Comparison of ENCODE assay signal across 8 cellular contexts in the genomic region with DNA sequence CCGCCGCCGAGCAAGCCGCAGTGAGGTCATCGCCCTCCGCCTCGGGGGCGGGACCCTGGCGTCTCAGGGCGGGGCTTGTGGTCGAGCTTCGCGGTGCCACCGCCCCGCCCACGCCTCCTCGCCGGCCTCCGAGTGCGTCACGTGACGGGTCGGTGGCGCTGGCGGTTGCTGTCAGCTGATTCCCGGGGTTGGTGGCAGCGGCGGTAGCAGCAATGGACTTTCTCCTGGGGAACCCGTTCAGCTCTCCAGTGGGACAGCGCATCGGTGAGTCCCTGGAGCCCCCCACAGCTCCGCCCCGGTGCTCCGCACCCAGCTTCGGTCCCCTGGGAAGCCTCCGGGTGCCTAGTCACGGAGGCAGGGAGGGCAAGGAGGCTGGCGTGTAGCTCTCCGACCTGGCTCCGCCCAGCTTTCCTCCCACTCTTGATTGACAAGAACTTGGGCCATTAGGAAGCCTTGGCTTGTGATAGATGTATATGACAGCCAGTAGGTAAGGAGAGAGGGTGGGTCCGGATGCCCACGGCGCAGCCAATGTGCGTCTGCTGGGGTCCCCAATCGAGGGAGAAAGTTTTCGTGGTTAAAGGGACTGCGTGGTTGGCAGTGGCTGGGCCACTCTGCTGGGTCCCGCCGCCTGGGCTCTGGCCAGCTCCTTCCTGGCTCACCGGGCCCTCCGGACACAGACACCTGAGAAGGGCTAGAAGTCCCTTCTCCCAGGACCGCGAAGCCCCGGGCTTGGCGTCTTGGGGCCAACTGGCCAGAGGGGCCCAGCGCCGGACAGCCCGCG. TPM values are rescaled to one million over a fixed set of nuclear protein-coding genes. Genes with fewer than 3 reads are reported as not detected.
DNase-seq lines count a peak whose midpoint lies in the region; FAIRE-seq and TF ChIP-seq lines count a peak whose summit lies in the region.

Gene TOM1 (plus strand): TSS at position 178 of the 781 bp plus-strand sequence. CDS start 35 bp downstream, at position 213.

- intact Hi-C loops in activated naive CD4-positive, alpha-beta T cell treated with anti-CD3 and anti-CD28 coated beads for 36 hours (cut with micrococcal nuclease): loop anchor here (2.0 kb wide), 3 partner anchors 31 to 101 kb away; partner anchors contain the start of genes HMGXB4 and MCM5

- H3K18ac ChIP-seq in neuronal stem cell (ENCODE audit: low read length): peak within 1 kb of the TSS; percentile 91

- no peaks in the 10 kb centered on the region for H3K9me3 ChIP-seq in neuronal stem cell (replicated peaks in 1 of 2; ENCODE audit: control insufficient read depth in 2 of 2, insufficient read depth in 1 of 2, low read depth in 1 of 2, low read length in 2 of 2)

- no peak within 1 kb of the TSS for H2BK15ac ChIP-seq in neuronal stem cell (ENCODE audit: low read length)

- no peak within 1 kb of the TSS for H2BK120ac ChIP-seq in neuronal stem cell (ENCODE audit: low read depth, low read length)

- no CpG with 5 or more reads among the region's 59 CpGs for WGBS in neuronal stem cell (ENCODE audit: extremely low coverage in 2 of 2, insufficient read length in 2 of 2, insufficient replicate concordance in 1 of 2), 2 donors

- DNase-seq in GF-D8 (lab: John Stamatoyannopoulos, UW) (peak; percentile 92), HFF-Myc (ENCODE audit: extremely low read depth, low read depth) (peak; percentile 99), NAMALWA (ENCODE audit: low spot score) (peak; percentile 99), SK-N-DZ (ENCODE audit: low spot score) (peak; percentile 99), frontal cortex (ENCODE audit: low spot score in 2 of 2) (peak; percentile 93 to 95), neuronal stem cell (ENCODE audit: low spot score) (peak; percentile 99)
- DNase-seq in activated naive CD4-positive, alpha-beta T cell treated with anti-CD3 and anti-CD28 coated beads for 36 hours: peak; percentile 96

- H3K27ac ChIP-seq in neuronal stem cell (replicated peaks; ENCODE audit: low read length): peak within 1 kb of the TSS; percentile 48

- H3K9me3 Mint-ChIP-seq in activated naive CD4-positive, alpha-beta T cell treated with anti-CD3 and anti-CD28 coated beads for 36 hours: no peaks in the 10 kb centered on the region

- peak within 1 kb of the TSS; percentile 62 for H3K23ac ChIP-seq in neuronal stem cell (ENCODE audit: low read depth, low read length, poor library complexity)

- H3K4me3 Mint-ChIP-seq in activated naive CD4-positive, alpha-beta T cell treated with anti-CD3 and anti-CD28 coated beads for 36 hours: peak within 1 kb of the TSS; percentile 88

- peaks cover 3 to 4% of the 10 kb centered on the region in 2 donors for H3K4me1 ChIP-seq in neuronal stem cell (ENCODE audit: control insufficient read depth in 2 of 2, insufficient read depth in 1 of 2, low read depth in 1 of 2, low read length in 2 of 2)

- peak within 1 kb of the TSS; percentile 97 for H2AFZ ChIP-seq in neuronal stem cell (ENCODE audit: low read length)

- H2BK12ac ChIP-seq in neuronal stem cell (ENCODE audit: low read length): no peak within 1 kb of the TSS

- no peaks in the 10 kb centered on the region for H3K27me3 ChIP-seq in neuronal stem cell (ENCODE audit: control insufficient read depth in 3 of 3, insufficient read depth in 3 of 3, low read depth in 1 of 3, low read length in 3 of 3)

- no peaks in the 10 kb centered on the region for H3K27me3 Mint-ChIP-seq in activated naive CD4-positive, alpha-beta T cell treated with anti-CD3 and anti-CD28 coated beads for 36 hours (ENCODE audit: low read depth)

- peaks cover 7 to 28% of the 10 kb centered on the region in 2 donors for H3K36me3 ChIP-seq in neuronal stem cell (replicated peaks in 1 of 2; ENCODE audit: control insufficient read depth in 2 of 2, insufficient read depth in 2 of 2, low read length in 2 of 2)

- CTCF ChIA-PET in activated naive CD4-positive, alpha-beta T cell treated with anti-CD3 and anti-CD28 coated beads for 36 hours (lab: Charles Lee): interaction anchor here (0.6 to 1.5 kb wide), 3 partner anchors 10 to 34 kb away, joined by 4 to 5 read pairs (median 4); no protein-coding TSS in a partner anchor

- H3K36me3 Mint-ChIP-seq in activated naive CD4-positive, alpha-beta T cell treated with anti-CD3 and anti-CD28 coated beads for 36 hours (ENCODE audit: low read depth): peaks cover 1% of the 10 kb centered on the region

- no peak within 1 kb of the TSS for H3K14ac ChIP-seq in neuronal stem cell (ENCODE audit: low read length)

- peak within 1 kb of the TSS; percentile 78 for H3K27ac Mint-ChIP-seq in activated naive CD4-positive, alpha-beta T cell treated with anti-CD3 and anti-CD28 coated beads for 36 hours

- H2BK5ac ChIP-seq in neuronal stem cell (ENCODE audit: low read length): no peak within 1 kb of the TSS

- TF ChIP-seq CTCF in HFF-Myc (IDR thresholded peaks at IDR 0.05; ENCODE audit: low read depth, low read length, missing control alignments): no peak
- no peak for TF ChIP-seq CTCF in subcutaneous adipose tissue (IDR thresholded peaks at IDR 0.05; ENCODE audit: low read depth)

- peak within 1 kb of the TSS; percentile 97 for H3K9ac ChIP-seq in neuronal stem cell (ENCODE audit: low read depth, low read length, poor library complexity)

- H3K4me3 ChIP-seq in HFF-Myc (replicated peaks; ENCODE audit: low read depth, low read length) (peak within 1 kb of the TSS; percentile 87), neuronal stem cell (ENCODE audit: low read length in 2 of 2) (peak within 1 kb of the TSS; percentile 83 to 90)

- no peak within 1 kb of the TSS for H4K8ac ChIP-seq in neuronal stem cell (ENCODE audit: low read depth, low read length)

- H3K4ac ChIP-seq in neuronal stem cell (ENCODE audit: low read length): no peak within 1 kb of the TSS

- peak; percentile 31 for FAIRE-seq in frontal cortex (lab: Jason Lieb, UNC)

- no peak within 1 kb of the TSS for H4K91ac ChIP-seq in neuronal stem cell (ENCODE audit: low read depth, low read length, poor library complexity)

- peak within 1 kb of the TSS; percentile 99 for H3K4me2 ChIP-seq in neuronal stem cell (ENCODE audit: insufficient read depth, low read length, poor library complexity, severe bottlenecking)

- peaks cover 10% of the 10 kb centered on the region for H3K79me1 ChIP-seq in neuronal stem cell (ENCODE audit: low read depth, low read length)

- peaks cover 27% of the 10 kb centered on the region for H3K4me1 Mint-ChIP-seq in activated naive CD4-positive, alpha-beta T cell treated with anti-CD3 and anti-CD28 coated beads for 36 hours (ENCODE audit: low read depth)

- peak within 1 kb of the TSS; percentile 91 for H2AK5ac ChIP-seq in neuronal stem cell (ENCODE audit: low read depth, low read length)

RNA-seq across cellular contexts. Expression of gene TOM1, which starts in this region (rescaled TPM):
- polyA plus RNA-seq in SK-N-DZ (2014; cell fraction: cytosol; rRNA removed): 31.1 and 33.7 TPM in 2 replicates
- 24.1 and 25.1 TPM in 2 replicates for polyA plus RNA-seq in SK-N-DZ (2014; cell fraction: nucleus; rRNA removed)
- total RNA-seq in activated naive CD4-positive, alpha-beta T cell treated with anti-CD3 and anti-CD28 coated beads for 36 hours: 10 to 100 TPM; 25.8 to 26.3 TPM
- total RNA-seq in frontal cortex (6.9 TPM), subcutaneous adipose tissue (10 to 100 TPM; 54.5 to 94.4 (median 76.9) TPM)
- 16.6 TPM for polyA plus RNA-seq in neuronal stem cell (2013, experiment 1 of 2)
- 17.0 TPM for polyA plus RNA-seq in neuronal stem cell (2013, experiment 2 of 2)

Comparison
In these comparisons a context has a peak if more than half of its experiments do, and no peak if none do; other contexts are left out.
1. Peak in every context shown above with its lines: DNase-seq, H3K4me3 ChIP-seq and H3K27ac ChIP-seq.